Comparison of ENCODE assay signal across 1 cellular context in the genomic region with DNA sequence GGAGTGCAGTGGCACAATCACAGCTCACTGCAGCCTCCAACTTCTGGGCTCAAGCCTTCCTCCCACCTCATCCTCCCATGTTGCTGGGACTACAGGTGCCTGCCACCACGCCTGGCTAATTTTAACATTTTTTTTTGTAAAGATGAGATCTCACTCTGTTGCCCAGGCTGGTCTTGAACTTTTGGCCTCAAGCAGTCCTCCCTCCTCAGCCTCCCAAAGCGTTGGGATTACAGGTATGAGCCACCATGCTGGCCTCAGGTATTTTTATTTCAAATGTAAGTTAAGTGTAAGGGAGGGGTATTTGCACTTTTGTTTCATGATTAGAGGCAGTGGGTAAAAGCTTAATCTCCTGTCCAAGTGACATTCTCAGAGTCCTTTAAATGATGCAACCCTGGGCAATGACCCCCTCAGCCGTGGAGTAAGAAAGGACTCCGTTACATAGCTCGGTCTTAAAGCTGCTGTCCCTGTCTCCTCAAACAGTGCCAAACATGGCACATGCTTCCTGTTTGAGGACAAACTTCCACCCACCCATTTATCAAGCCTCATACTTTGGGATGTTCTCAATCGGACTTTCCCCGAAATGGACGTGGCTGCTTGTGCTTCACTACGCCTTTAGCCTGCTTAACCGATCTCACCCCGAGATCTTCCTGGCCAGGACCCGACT.
TF ChIP-seq lines count a peak whose summit lies in the region.

No MANE protein-coding gene starts in this region.

TF ChIP-seq in K562, 482 proteins besides CTCF, POLR2A, EP300 and RAD21 (continued from another document):
- TF ChIP-seq, protein P1, sequence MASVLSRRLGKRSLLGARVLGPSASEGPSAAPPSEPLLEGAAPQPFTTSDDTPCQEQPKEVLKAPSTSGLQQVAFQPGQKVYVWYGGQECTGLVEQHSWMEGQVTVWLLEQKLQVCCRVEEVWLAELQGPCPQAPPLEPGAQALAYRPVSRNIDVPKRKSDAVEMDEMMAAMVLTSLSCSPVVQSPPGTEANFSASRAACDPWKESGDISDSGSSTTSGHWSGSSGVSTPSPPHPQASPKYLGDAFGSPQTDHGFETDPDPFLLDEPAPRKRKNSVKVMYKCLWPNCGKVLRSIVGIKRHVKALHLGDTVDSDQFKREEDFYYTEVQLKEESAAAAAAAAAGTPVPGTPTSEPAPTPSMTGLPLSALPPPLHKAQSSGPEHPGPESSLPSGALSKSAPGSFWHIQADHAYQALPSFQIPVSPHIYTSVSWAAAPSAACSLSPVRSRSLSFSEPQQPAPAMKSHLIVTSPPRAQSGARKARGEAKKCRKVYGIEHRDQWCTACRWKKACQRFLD (CRISPR knock-in tag; IDR thresholded peaks at IDR 0.05), result peak; percentile 51; the same call in 1 of the 2 replicates
- no peak for TF ChIP-seq CCNT2 (IDR thresholded peaks at IDR 0.05; ENCODE audit: borderline replicate concordance, extremely low read depth, insufficient read length, low read depth, low read length)
- no peak for TF ChIP-seq MYBL2 (IDR thresholded peaks at IDR 0.05; ENCODE audit: low read depth)
- no peak for TF ChIP-seq MYBL2 (CRISPR knock-in tag; IDR thresholded peaks at IDR 0.05; ENCODE audit: borderline replicate concordance)
- TF ChIP-seq, protein P2, sequence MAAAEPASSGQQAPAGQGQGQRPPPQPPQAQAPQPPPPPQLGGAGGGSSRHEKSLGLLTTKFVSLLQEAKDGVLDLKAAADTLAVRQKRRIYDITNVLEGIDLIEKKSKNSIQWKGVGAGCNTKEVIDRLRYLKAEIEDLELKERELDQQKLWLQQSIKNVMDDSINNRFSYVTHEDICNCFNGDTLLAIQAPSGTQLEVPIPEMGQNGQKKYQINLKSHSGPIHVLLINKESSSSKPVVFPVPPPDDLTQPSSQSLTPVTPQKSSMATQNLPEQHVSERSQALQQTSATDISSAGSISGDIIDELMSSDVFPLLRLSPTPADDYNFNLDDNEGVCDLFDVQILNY (CRISPR knock-in tag; IDR thresholded peaks at IDR 0.05), result no peak
- TF ChIP-seq BMI1 (IDR thresholded peaks at IDR 0.05; ENCODE audit: low read length), result no peak
- no peak for TF ChIP-seq CBX5 (IDR thresholded peaks at IDR 0.05; ENCODE audit: borderline replicate concordance, low read depth)
- TF ChIP-seq MEIS2 (IDR thresholded peaks at IDR 0.05; ENCODE audit: partially characterized antibody), result peak; percentile 38
- no peak for TF ChIP-seq RHOXF2B (CRISPR knock-in tag; conservative IDR thresholded peaks at IDR 0.05)
- TF ChIP-seq, protein P3, sequence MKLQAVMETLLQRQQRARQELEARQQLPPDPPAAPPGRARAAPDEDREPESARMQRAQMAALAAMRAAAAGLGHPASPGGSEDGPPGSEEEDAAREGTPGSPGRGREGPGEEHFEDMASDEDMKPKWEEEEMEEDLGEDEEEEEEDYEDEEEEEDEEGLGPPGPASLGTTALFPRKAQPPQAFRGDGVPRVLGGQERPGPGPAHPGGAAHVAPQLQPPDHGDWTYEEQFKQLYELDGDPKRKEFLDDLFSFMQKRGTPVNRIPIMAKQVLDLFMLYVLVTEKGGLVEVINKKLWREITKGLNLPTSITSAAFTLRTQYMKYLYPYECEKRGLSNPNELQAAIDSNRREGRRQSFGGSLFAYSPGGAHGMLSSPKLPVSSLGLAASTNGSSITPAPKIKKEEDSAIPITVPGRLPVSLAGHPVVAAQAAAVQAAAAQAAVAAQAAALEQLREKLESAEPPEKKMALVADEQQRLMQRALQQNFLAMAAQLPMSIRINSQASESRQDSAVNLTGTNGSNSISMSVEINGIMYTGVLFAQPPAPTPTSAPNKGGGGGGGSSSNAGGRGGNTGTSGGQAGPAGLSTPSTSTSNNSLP (IDR thresholded peaks at IDR 0.05; ENCODE audit: borderline replicate concordance, low read depth, low read length), result no peak
- TF ChIP-seq ELF4 (CRISPR knock-in tag; IDR thresholded peaks at IDR 0.05), result no peak
- TF ChIP-seq TRIM24 (IDR thresholded peaks at IDR 0.05), result peak; percentile 91 to 95; a peak in 3 of 4 replicates
- TF ChIP-seq JUN (IDR thresholded peaks at IDR 0.05; ENCODE audit: borderline replicate concordance, low read depth, low read length), result peak; percentile 8; the same call in 1 of the 2 replicates
- TF ChIP-seq JUN (CRISPR knock-in tag; IDR thresholded peaks at IDR 0.05; ENCODE audit: borderline replicate concordance), result no peak
- no peak for TF ChIP-seq ELF1 (tag; IDR thresholded peaks at IDR 0.05)
- TF ChIP-seq JUND (IDR thresholded peaks at IDR 0.05; ENCODE audit: borderline replicate concordance, low read depth, low read length), result peak; percentile 83
- peak; percentile 33; the same call in 1 of the 3 replicates for TF ChIP-seq JUND (tag; IDR thresholded peaks at IDR 0.05; ENCODE audit: borderline replicate concordance, low read depth, low read length)
- no peak for TF ChIP-seq ZNF354B (CRISPR knock-in tag; IDR thresholded peaks at IDR 0.05)
- TF ChIP-seq HLTF (IDR thresholded peaks at IDR 0.05), result no peak
- TF ChIP-seq, protein P4, sequence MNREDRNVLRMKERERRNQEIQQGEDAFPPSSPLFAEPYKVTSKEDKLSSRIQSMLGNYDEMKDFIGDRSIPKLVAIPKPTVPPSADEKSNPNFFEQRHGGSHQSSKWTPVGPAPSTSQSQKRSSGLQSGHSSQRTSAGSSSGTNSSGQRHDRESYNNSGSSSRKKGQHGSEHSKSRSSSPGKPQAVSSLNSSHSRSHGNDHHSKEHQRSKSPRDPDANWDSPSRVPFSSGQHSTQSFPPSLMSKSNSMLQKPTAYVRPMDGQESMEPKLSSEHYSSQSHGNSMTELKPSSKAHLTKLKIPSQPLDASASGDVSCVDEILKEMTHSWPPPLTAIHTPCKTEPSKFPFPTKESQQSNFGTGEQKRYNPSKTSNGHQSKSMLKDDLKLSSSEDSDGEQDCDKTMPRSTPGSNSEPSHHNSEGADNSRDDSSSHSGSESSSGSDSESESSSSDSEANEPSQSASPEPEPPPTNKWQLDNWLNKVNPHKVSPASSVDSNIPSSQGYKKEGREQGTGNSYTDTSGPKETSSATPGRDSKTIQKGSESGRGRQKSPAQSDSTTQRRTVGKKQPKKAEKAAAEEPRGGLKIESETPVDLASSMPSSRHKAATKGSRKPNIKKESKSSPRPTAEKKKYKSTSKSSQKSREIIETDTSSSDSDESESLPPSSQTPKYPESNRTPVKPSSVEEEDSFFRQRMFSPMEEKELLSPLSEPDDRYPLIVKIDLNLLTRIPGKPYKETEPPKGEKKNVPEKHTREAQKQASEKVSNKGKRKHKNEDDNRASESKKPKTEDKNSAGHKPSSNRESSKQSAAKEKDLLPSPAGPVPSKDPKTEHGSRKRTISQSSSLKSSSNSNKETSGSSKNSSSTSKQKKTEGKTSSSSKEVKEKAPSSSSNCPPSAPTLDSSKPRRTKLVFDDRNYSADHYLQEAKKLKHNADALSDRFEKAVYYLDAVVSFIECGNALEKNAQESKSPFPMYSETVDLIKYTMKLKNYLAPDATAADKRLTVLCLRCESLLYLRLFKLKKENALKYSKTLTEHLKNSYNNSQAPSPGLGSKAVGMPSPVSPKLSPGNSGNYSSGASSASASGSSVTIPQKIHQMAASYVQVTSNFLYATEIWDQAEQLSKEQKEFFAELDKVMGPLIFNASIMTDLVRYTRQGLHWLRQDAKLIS (CRISPR knock-in tag; IDR thresholded peaks at IDR 0.05), result no peak
